Comparison of ENCODE assay signal across 17 cellular contexts in the genomic region with DNA sequence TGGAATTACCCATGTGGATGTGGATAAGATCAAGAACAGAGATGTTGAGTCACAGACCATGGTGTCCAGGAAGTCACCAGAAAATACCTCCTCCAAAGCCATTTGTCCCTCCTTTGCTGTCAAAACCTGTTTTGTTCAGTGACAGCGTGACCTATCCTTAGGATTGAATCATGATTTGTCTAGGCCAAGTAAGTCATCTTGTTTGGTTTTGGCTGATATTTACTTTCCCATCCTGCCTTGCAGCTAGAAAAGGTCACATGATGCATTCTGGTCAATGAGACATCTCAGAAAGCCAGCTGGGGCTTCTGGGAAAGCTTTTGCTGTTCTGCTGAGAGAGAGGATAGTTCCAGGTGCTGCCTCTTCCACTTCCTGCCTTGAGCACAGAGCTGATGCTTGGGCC.
DNase-seq lines count a peak whose midpoint lies in the region; ATAC-seq, FAIRE-seq and TF ChIP-seq lines count a peak whose summit lies in the region.
"Had no signal": no experiment of that assay in that cellular context is flagged by ENCODE, and none has a peak within 500 bp of the region (broad histone marks: within the 10 kb centered on the region; RNA-seq: fewer than 3 reads in every experiment).

No MANE protein-coding gene starts in this region.

- RAD21 ChIA-PET in GM12878 (lab: Charles Lee; ENCODE audit: unreplicated experiment), result no interaction called here

- no peaks in the 10 kb centered on the region for H3K4me1 Mint-ChIP-seq in activated CD8-positive, alpha-beta T cell treated with anti-CD3 and anti-CD28 coated beads for 36 hours (ENCODE audit: low read depth)
- H3K4me1 Mint-ChIP-seq in activated CD8-positive, alpha-beta T cell treated with anti-CD3 and anti-CD28 coated beads, Interleukin-2, amount 10 ng/mL, durations not matched to agents 7 days and 5 days (ENCODE audit: low read depth), result no peaks in the 10 kb centered on the region
- no peaks in the 10 kb centered on the region for H3K4me1 Mint-ChIP-seq in natural killer cell treated with Interleukin-12 subunit alpha and Interleukin-12 subunit beta and Interleukin-15 and Interleukin-18, amount 100 ng/mL, for 72 hours (ENCODE audit: low read depth in 2 of 2)
- H3K4me1 Mint-ChIP-seq in natural killer cell, result no peaks in the 10 kb centered on the region
- H3K4me1 Mint-ChIP-seq: CD14-positive monocyte had no signal

- CTCF ChIA-PET in activated CD8-positive, alpha-beta T cell treated with anti-CD3 and anti-CD28 coated beads for 36 hours (lab: Charles Lee), result no interaction called here
- CTCF ChIA-PET in activated CD8-positive, alpha-beta T cell treated with anti-CD3 and anti-CD28 coated beads, Interleukin-2, amount 10 ng/mL, durations not matched to agents 7 days and 5 days (lab: Charles Lee), result no interaction called here
- CTCF ChIA-PET in GM12878 (lab: Yijun Ruan, JAX), result no interaction called here

- POLR2A ChIA-PET in activated CD8-positive, alpha-beta T cell treated with anti-CD3 and anti-CD28 coated beads for 36 hours (lab: Charles Lee), result no interaction called here
- POLR2A ChIA-PET in activated CD8-positive, alpha-beta T cell treated with anti-CD3 and anti-CD28 coated beads, Interleukin-2, amount 10 ng/mL, durations not matched to agents 7 days and 5 days (lab: Charles Lee), result no interaction called here
- POLR2A ChIA-PET in GM12878 (lab: Charles Lee), result no interaction called here

- DNase-seq in activated CD8-positive, alpha-beta T cell treated with anti-CD3 and anti-CD28 coated beads for 36 hours, result peak; percentile 26
- DNase-seq in activated CD8-positive, alpha-beta T cell treated with anti-CD3 and anti-CD28 coated beads, Interleukin-2, amount 10 ng/mL, durations not matched to agents 7 days and 5 days, result no peak
- DNase-seq in natural killer cell treated with Interleukin-12 subunit alpha and Interleukin-12 subunit beta and Interleukin-15 and Interleukin-18, amount 100 ng/mL, for 72 hours (ENCODE audit: low spot score), result peak; percentile 3
- DNase-seq in natural killer cell, result no peak
- no peak for DNase-seq in GM12878 (ENCODE audit: low read depth, low spot score)
- DNase-seq in NCI-H1436 (lab: John Stamatoyannopoulos, UW), result no peak
- DNase-seq in left lobe of liver (ENCODE audit: low spot score), result no peak
- DNase-seq: CD8-positive, alpha-beta T cell; COR-L47; DMS153; GF-D8 had no signal

- no peak overlapping the region for H3K9ac ChIP-seq in GM12878 (ENCODE audit: control insufficient read depth, insufficient read depth, low read length)

- TF ChIP-seq POLR2A in GM12878 (IDR thresholded peaks at IDR 0.05; ENCODE audit: low read depth, low read length), result no peak

- intact Hi-C loops in activated CD8-positive, alpha-beta T cell treated with anti-CD3 and anti-CD28 coated beads for 36 hours (cut with micrococcal nuclease), result no loop called here
- intact Hi-C loops in natural killer cell (cut with micrococcal nuclease), result no loop called here
- intact Hi-C loops in GM12878 (cut with micrococcal nuclease; ENCODE audit: unreplicated experiment), result no loop called here

- no peaks in the 10 kb centered on the region; the same call in 2 of the 3 replicates for H3K9me3 ChIP-seq in GM12878 (replicated peaks; ENCODE audit: control insufficient read depth, insufficient read depth, low read length)
- H3K9me3 ChIP-seq: A549 had no signal

- BruUV-seq in GM12878 (replicated peaks; lab: Mats Ljungman, UMichigan), result no TSS peak

- H3K4me3 ChIP-seq in GM12878, result no peak overlapping the region
- H3K4me3 ChIP-seq: A549 had no signal

- H3K27me3 ChIP-seq in GM12878 (replicated peaks in 1 of 2; ENCODE audit: control insufficient read depth in 2 of 2, insufficient read depth in 2 of 2, low read length in 1 of 2), result peaks cover 0 to 2% of the 10 kb centered on the region in 2 experiments; a peak in 1 of 4 replicates

- no peak overlapping the region for H3K4me3 Mint-ChIP-seq in activated CD8-positive, alpha-beta T cell treated with anti-CD3 and anti-CD28 coated beads for 36 hours
- H3K4me3 Mint-ChIP-seq in activated CD8-positive, alpha-beta T cell treated with anti-CD3 and anti-CD28 coated beads, Interleukin-2, amount 10 ng/mL, durations not matched to agents 7 days and 5 days, result no peak overlapping the region
- no peak overlapping the region for H3K4me3 Mint-ChIP-seq in natural killer cell treated with Interleukin-12 subunit alpha and Interleukin-12 subunit beta and Interleukin-15 and Interleukin-18, amount 100 ng/mL, for 72 hours
- H3K4me3 Mint-ChIP-seq in natural killer cell, result no peak overlapping the region
- H3K4me3 Mint-ChIP-seq: CD14-positive monocyte; CD8-positive, alpha-beta T cell had no signal

- no peak overlapping the region for H3K27ac Mint-ChIP-seq in activated CD8-positive, alpha-beta T cell treated with anti-CD3 and anti-CD28 coated beads for 36 hours
- no peak overlapping the region for H3K27ac Mint-ChIP-seq in activated CD8-positive, alpha-beta T cell treated with anti-CD3 and anti-CD28 coated beads, Interleukin-2, amount 10 ng/mL, durations not matched to agents 7 days and 5 days
- H3K27ac Mint-ChIP-seq in natural killer cell treated with Interleukin-12 subunit alpha and Interleukin-12 subunit beta and Interleukin-15 and Interleukin-18, amount 100 ng/mL, for 72 hours, result no peak overlapping the region
- H3K27ac Mint-ChIP-seq in natural killer cell, result no peak overlapping the region
- H3K27ac Mint-ChIP-seq: CD8-positive, alpha-beta T cell had no signal

- ATAC-seq in activated CD8-positive, alpha-beta T cell treated with anti-CD3 and anti-CD28 coated beads for 36 hours, result peak; percentile 34
- ATAC-seq in activated CD8-positive, alpha-beta T cell treated with anti-CD3 and anti-CD28 coated beads, Interleukin-2, amount 10 ng/mL, durations not matched to agents 7 days and 5 days, result no peak
- ATAC-seq in natural killer cell treated with Interleukin-12 subunit alpha and Interleukin-12 subunit beta and Interleukin-15 and Interleukin-18, amount 100 ng/mL, for 72 hours, result no peak
- no peak for ATAC-seq in natural killer cell
- ATAC-seq in GM12878, result no peak
- no peak for ATAC-seq in left lobe of liver
- ATAC-seq: A549; CD8-positive, alpha-beta T cell; HCT116 had no signal

- H2AFZ ChIP-seq in GM12878 (ENCODE audit: control insufficient read depth, low read depth, low read length), result no peak overlapping the region

- no peak for TF ChIP-seq CTCF in activated CD8-positive, alpha-beta T cell treated with anti-CD3 and anti-CD28 coated beads for 36 hours (IDR thresholded peaks at IDR 0.05)
- TF ChIP-seq CTCF in natural killer cell (IDR thresholded peaks at IDR 0.05) (no peak), GM12878 (IDR thresholded peaks at IDR 0.05 in 2 of 3, conservative IDR thresholded peaks at IDR 0.05 in 1 of 3; ENCODE audit: control insufficient read depth in 2 of 3, extremely low read depth in 1 of 3, insufficient read depth in 1 of 3, low read depth in 3 of 3, low read length in 3 of 3) (no peak)

- H3K79me2 ChIP-seq in GM12878 (ENCODE audit: control insufficient read depth, insufficient read depth, low read length), result no peaks in the 10 kb centered on the region

- peaks cover 2% of the 10 kb centered on the region for H3K9me3 Mint-ChIP-seq in activated CD8-positive, alpha-beta T cell treated with anti-CD3 and anti-CD28 coated beads for 36 hours
- H3K9me3 Mint-ChIP-seq in activated CD8-positive, alpha-beta T cell treated with anti-CD3 and anti-CD28 coated beads, Interleukin-2, amount 10 ng/mL, durations not matched to agents 7 days and 5 days (ENCODE audit: insufficient read depth), result no peaks in the 10 kb centered on the region
- peaks cover 3% of the 10 kb centered on the region for H3K9me3 Mint-ChIP-seq in natural killer cell treated with Interleukin-12 subunit alpha and Interleukin-12 subunit beta and Interleukin-15 and Interleukin-18, amount 100 ng/mL, for 72 hours
- no peaks in the 10 kb centered on the region for H3K9me3 Mint-ChIP-seq in natural killer cell

- H3K4me1 ChIP-seq in GM12878 (ENCODE audit: control insufficient read depth, insufficient read depth, low read length), result no peaks in the 10 kb centered on the region
- H3K4me1 ChIP-seq: A549 had no signal

- SMC1A ChIA-PET in GM12878 (lab: Charles Lee; ENCODE audit: uncharacterized antibody, unreplicated experiment), result no interaction called here

- TF ChIP-seq RAD21 in GM12878 (IDR thresholded peaks at IDR 0.05; ENCODE audit: insufficient read depth, low read depth, low read length), result no peak

- WGBS in GM12878 (ENCODE audit: insufficient coverage, insufficient replicate concordance, low lambda C conversion rate, missing lambda C conversion rate), result 5% methylated on average over 1 of the region's 1 CpG

- H4K20me1 ChIP-seq in GM12878 (ENCODE audit: control insufficient read depth, insufficient read depth), result no peaks in the 10 kb centered on the region

- no peaks in the 10 kb centered on the region for H3K36me3 ChIP-seq in GM12878 (ENCODE audit: control insufficient read depth in 2 of 2, insufficient read depth in 2 of 2, low read length in 1 of 2)

- FAIRE-seq in GM12878 (lab: Jason Lieb, UNC), result peak; percentile 35
- FAIRE-seq: A549, D721Med, GM18507 had no signal

- H3K27ac ChIP-seq in GM12878 (ENCODE audit: control insufficient read depth, insufficient read depth), result no peak overlapping the region
- H3K27ac ChIP-seq: A549, HL-60 had no signal

- H3K36me3 Mint-ChIP-seq in activated CD8-positive, alpha-beta T cell treated with anti-CD3 and anti-CD28 coated beads for 36 hours (ENCODE audit: low read depth), result no peaks in the 10 kb centered on the region
- H3K36me3 Mint-ChIP-seq in activated CD8-positive, alpha-beta T cell treated with anti-CD3 and anti-CD28 coated beads, Interleukin-2, amount 10 ng/mL, durations not matched to agents 7 days and 5 days (ENCODE audit: low read depth), result no peaks in the 10 kb centered on the region
- no peaks in the 10 kb centered on the region for H3K36me3 Mint-ChIP-seq in natural killer cell treated with Interleukin-12 subunit alpha and Interleukin-12 subunit beta and Interleukin-15 and Interleukin-18, amount 100 ng/mL, for 72 hours
- H3K36me3 Mint-ChIP-seq in natural killer cell, result no peaks in the 10 kb centered on the region
- H3K36me3 Mint-ChIP-seq: CD14-positive monocyte; CD8-positive, alpha-beta T cell had no signal

- no peak for TF ChIP-seq EP300 in GM12878 (IDR thresholded peaks at IDR 0.05; ENCODE audit: borderline replicate concordance in 1 of 2, control insufficient read depth in 1 of 2, low read depth in 2 of 2, low read length in 2 of 2)

- H3K4me2 ChIP-seq in GM12878 (ENCODE audit: control insufficient read depth, insufficient read depth), result no peak overlapping the region
- H3K4me2 ChIP-seq: A549 had no signal

- in situ Hi-C loops in GM12878 (cut with MboI), result no loop called here

- no peaks in the 10 kb centered on the region for H3K27me3 Mint-ChIP-seq in activated CD8-positive, alpha-beta T cell treated with anti-CD3 and anti-CD28 coated beads for 36 hours
- peaks cover 2% of the 10 kb centered on the region for H3K27me3 Mint-ChIP-seq in activated CD8-positive, alpha-beta T cell treated with anti-CD3 and anti-CD28 coated beads, Interleukin-2, amount 10 ng/mL, durations not matched to agents 7 days and 5 days (ENCODE audit: low read depth)
- H3K27me3 Mint-ChIP-seq in natural killer cell treated with Interleukin-12 subunit alpha and Interleukin-12 subunit beta and Interleukin-15 and Interleukin-18, amount 100 ng/mL, for 72 hours, result peaks cover 17 to 27% of the 10 kb centered on the region in 2 donors
- H3K27me3 Mint-ChIP-seq in natural killer cell (ENCODE audit: low read depth in 2 of 2), result peaks cover 23 to 26% of the 10 kb centered on the region in 2 donors

TF ChIP-seq in GM12878, 131 proteins besides CTCF, POLR2A, EP300 and RAD21 (continues in another document):
- no peak for TF ChIP-seq PML (IDR thresholded peaks at IDR 0.05; ENCODE audit: low read length)

Comparison
In these comparisons a context has a peak if more than half of its experiments do, and no peak if none do; other contexts are left out.
1. DNase-seq: peak in activated CD8-positive, alpha-beta T cell treated with anti-CD3 and anti-CD28 coated beads for 36 hours (single experiment) and natural killer cell treated with Interleukin-12 subunit alpha and Interleukin-12 subunit beta and Interleukin-15 and Interleukin-18, amount 100 ng/mL, for 72 hours (single experiment); none in activated CD8-positive, alpha-beta T cell treated with anti-CD3 and anti-CD28 coated beads, Interleukin-2, amount 10 ng/mL, durations not matched to agents 7 days and 5 days (single experiment), natural killer cell (single experiment), GM12878 (single experiment), NCI-H1436 (single experiment) and left lobe of liver (single experiment).